10 cellular contexts compared by ENCODE assay signal in the genomic region with DNA sequence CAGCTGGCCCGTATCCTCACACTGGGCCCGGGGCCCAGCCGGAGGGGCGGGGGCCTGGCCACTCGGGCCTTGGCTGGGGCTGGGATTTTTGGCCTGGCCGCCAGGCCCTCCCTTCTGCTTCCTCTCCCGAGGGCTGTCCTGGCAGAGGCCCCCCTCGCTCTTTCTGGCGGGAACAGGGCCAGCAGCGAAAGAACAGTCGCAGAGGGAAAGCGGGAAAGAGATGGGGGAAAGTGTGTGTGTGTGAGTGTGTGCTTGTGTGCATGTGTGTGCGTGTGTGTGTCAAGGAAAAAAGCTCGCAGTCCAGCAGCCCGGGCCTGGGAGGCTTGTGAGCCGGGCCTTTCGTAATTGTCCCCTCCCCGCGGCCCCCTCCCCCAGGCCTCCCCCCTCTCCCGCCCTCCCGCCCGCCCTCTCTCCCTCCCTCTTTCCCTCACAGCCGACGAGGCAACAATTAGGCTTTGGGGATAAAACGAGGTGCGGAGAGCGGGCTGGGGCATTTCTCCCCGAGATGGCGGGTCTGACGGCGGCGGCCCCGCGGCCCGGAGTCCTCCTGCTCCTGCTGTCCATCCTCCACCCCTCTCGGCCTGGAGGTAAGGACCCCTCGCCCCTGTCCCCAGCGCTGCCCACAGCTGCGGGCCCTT. TPM values are rescaled to one million over a fixed set of nuclear protein-coding genes. Genes with fewer than 3 reads are reported as not detected.
DNase-seq lines count a peak whose midpoint lies in the region; ATAC-seq, FAIRE-seq and TF ChIP-seq lines count a peak whose summit lies in the region.
"Had no signal": no experiment of that assay in that cellular context is flagged by ENCODE, and none has a peak within 500 bp of the region (broad histone marks: within the 10 kb centered on the region; RNA-seq: fewer than 3 reads in every experiment).

A gene (plus strand): TSS at position 491 of the 638 bp plus-strand sequence. CDS start 15 bp downstream, at position 506.

- H3K9me1 ChIP-seq in endothelial cell of umbilical vein (replicated peaks; ENCODE audit: control insufficient read depth, extremely low read depth, insufficient read depth, low read length): no peaks in the 10 kb centered on the region

- H3K27me3 ChIP-seq in OCI-LY3 (ENCODE audit: low read depth, low read length) (peaks cover 43% of the 10 kb centered on the region), endothelial cell of umbilical vein (ENCODE audit: control insufficient read depth in 2 of 2, insufficient read depth in 2 of 2, low read length in 2 of 2) (peaks cover 11 to 17% of the 10 kb centered on the region in 2 experiments), thyroid gland (no peaks in the 10 kb centered on the region)

- H3K9ac ChIP-seq in OCI-LY3 (ENCODE audit: low read length) (no peak within 1 kb of the TSS), endothelial cell of umbilical vein (replicated peaks; ENCODE audit: extremely low read depth, insufficient read depth, low read length) (no peak within 1 kb of the TSS)

- H3K27ac ChIP-seq in OCI-LY3 (ENCODE audit: low read length) (no peak within 1 kb of the TSS), endothelial cell of umbilical vein (ENCODE audit: insufficient read depth, low read depth, low read length) (no peak within 1 kb of the TSS), thyroid gland (peak within 1 kb of the TSS; percentile 50 to 68 (median 53))
- H3K27ac ChIP-seq: foreskin keratinocyte had no signal

- intact Hi-C loops in endothelial cell of umbilical vein (cut with micrococcal nuclease): loop anchor here (1.0 to 5.0 kb wide), 3 partner anchors 141 to 216 kb away; no protein-coding TSS in a partner anchor
- intact Hi-C loops in thyroid gland (cut with DNase I): loop anchor here (5.0 kb wide), 1 partner anchor 161 kb away; no protein-coding TSS in a partner anchor

- H3K27ac Mint-ChIP-seq in progenitor cell of endocrine pancreas: no peak within 1 kb of the TSS

- TF ChIP-seq POLR2A in endothelial cell of umbilical vein (IDR thresholded peaks at IDR 0.05; ENCODE audit: low read depth, low read length) (no peak), thyroid gland (IDR thresholded peaks at IDR 0.05) (no peak)

- H3K36me3 ChIP-seq in OCI-LY3 (replicated peaks; ENCODE audit: low read depth, low read length): no peaks in the 10 kb centered on the region
- H3K36me3 ChIP-seq in endothelial cell of umbilical vein (ENCODE audit: control insufficient read depth in 2 of 2, extremely low read depth in 1 of 2, insufficient read depth in 2 of 2, low read length in 2 of 2): no peaks in the 10 kb centered on the region
- H3K36me3 ChIP-seq in thyroid gland: no peaks in the 10 kb centered on the region

- no peak for TF ChIP-seq CTCF in OCI-LY3 (IDR thresholded peaks at IDR 0.05; ENCODE audit: low read depth, low read length)
- TF ChIP-seq CTCF in endothelial cell of umbilical vein (IDR thresholded peaks at IDR 0.05; ENCODE audit: extremely low read depth in 1 of 2, insufficient read depth in 1 of 2, low read depth in 1 of 2, low read length in 2 of 2): no peak
- no peak for TF ChIP-seq CTCF in thyroid gland (IDR thresholded peaks at IDR 0.05)
- TF ChIP-seq CTCF in progenitor cell of endocrine pancreas (IDR thresholded peaks at IDR 0.05; ENCODE audit: unreplicated experiment): no peak

- no TSS peak for BruUV-seq in endothelial cell of umbilical vein (replicated peaks; lab: Mats Ljungman, UMichigan)

- no peak within 1 kb of the TSS for H3K4me3 Mint-ChIP-seq in progenitor cell of endocrine pancreas (ENCODE audit: low read depth)

- H3K9me3 Mint-ChIP-seq in progenitor cell of endocrine pancreas (ENCODE audit: low read depth): no peaks in the 10 kb centered on the region

- H3K4me1 Mint-ChIP-seq in progenitor cell of endocrine pancreas (ENCODE audit: low read depth): peaks cover 9% of the 10 kb centered on the region

- H3K4me3 ChIP-seq in OCI-LY3 (ENCODE audit: low read length) (no peak within 1 kb of the TSS), endothelial cell of umbilical vein (replicated peaks in 1 of 3; ENCODE audit: insufficient read depth in 1 of 3, low read depth in 1 of 3, low read length in 3 of 3) (no peak within 1 kb of the TSS), thyroid gland (replicated peaks in 1 of 3) (peak within 1 kb of the TSS in 2 of 3 donors; percentile 14 to 21)

- H3K27me3 Mint-ChIP-seq in progenitor cell of endocrine pancreas: peaks cover 49% of the 10 kb centered on the region

- FAIRE-seq in endothelial cell of umbilical vein (lab: Jason Lieb, UNC): no peak
- FAIRE-seq: HTR-8/SVneo had no signal

- CTCF ChIA-PET in endothelial cell of umbilical vein (lab: Charles Lee): interaction anchor here (1.3 to 4.8 kb wide), 14 partner anchors 10 to 171 kb away, joined by 7 to 74 read pairs (median 16); no protein-coding TSS in a partner anchor

- 0 out of 2 replicates have a peak within 1 kb of the TSS, but pooled peaks have one; percentile 15 for H3K4me2 ChIP-seq in OCI-LY3 (ENCODE audit: low read length)
- H3K4me2 ChIP-seq in endothelial cell of umbilical vein (ENCODE audit: insufficient read depth, low read length): no peak within 1 kb of the TSS

- H3K79me2 ChIP-seq in OCI-LY3 (ENCODE audit: low read length) (no peaks in the 10 kb centered on the region), endothelial cell of umbilical vein (ENCODE audit: control insufficient read depth, insufficient read depth, low read length) (no peaks in the 10 kb centered on the region)

- DNase-seq in endothelial cell of umbilical vein (ENCODE audit: low read depth, low spot score): peak; percentile 27
- DNase-seq in midbrain (lab: John Stamatoyannopoulos, UW): peak; percentile 68
- DNase-seq in thyroid gland: peak; percentile 72
- DNase-seq in epidermal melanocyte (ENCODE audit: insufficient read length, low spot score): no peak
- no peak for DNase-seq in progenitor cell of endocrine pancreas (ENCODE audit: low spot score, unreplicated experiment)
- DNase-seq: foreskin keratinocyte had no signal

- ATAC-seq in HG02884 (IDR thresholded peaks at IDR 0.05; ENCODE audit: unreplicated experiment) (no peak), HG03469 (IDR thresholded peaks at IDR 0.05; ENCODE audit: unreplicated experiment) (no peak)

- H4K20me1 ChIP-seq in OCI-LY3 (ENCODE audit: insufficient read depth, low read length) (no peaks in the 10 kb centered on the region), endothelial cell of umbilical vein (replicated peaks; ENCODE audit: control insufficient read depth, extremely low read depth, insufficient read depth, low read length) (no peaks in the 10 kb centered on the region)

- POLR2A ChIA-PET in endothelial cell of umbilical vein (lab: Charles Lee): no interaction called here

- no peaks in the 10 kb centered on the region for H3K36me3 Mint-ChIP-seq in progenitor cell of endocrine pancreas (ENCODE audit: insufficient read depth)

- H3K9me3 ChIP-seq in OCI-LY3 (ENCODE audit: insufficient read depth, low read length) (no peaks in the 10 kb centered on the region), endothelial cell of umbilical vein (replicated peaks; ENCODE audit: control insufficient read depth, insufficient read depth, low read length) (no peaks in the 10 kb centered on the region), thyroid gland (no peaks in the 10 kb centered on the region)

- 3 to 9% methylated on average over 13 to 28 of the region's 39 CpGs for WGBS in thyroid gland, 2 donors

- dilution Hi-C loops in endothelial cell of umbilical vein (cut with MboI; ENCODE audit: extremely low pct_ligation_motif_present, low sequenced_read_pairs): no loop called here

- H3K4me1 ChIP-seq in OCI-LY3 (ENCODE audit: low read length) (no peaks in the 10 kb centered on the region), endothelial cell of umbilical vein (ENCODE audit: control insufficient read depth, extremely low read depth, insufficient read depth, low read length) (peaks cover 12% of the 10 kb centered on the region), thyroid gland (peaks cover 16 to 43% of the 10 kb centered on the region in 2 donors)
- H3K4me1 ChIP-seq: foreskin keratinocyte had no signal

- H2AFZ ChIP-seq in OCI-LY3 (ENCODE audit: low read depth, low read length) (no peak within 1 kb of the TSS; the same call in 1 of the 2 replicates), endothelial cell of umbilical vein (ENCODE audit: low read depth, low read length) (no peak within 1 kb of the TSS)

TF ChIP-seq in endothelial cell of umbilical vein, 7 proteins besides CTCF, POLR2A, EP300 and RAD21:
- no peak for TF ChIP-seq FOS (IDR thresholded peaks at IDR 0.05; ENCODE audit: borderline replicate concordance, insufficient read depth, low read length)
- TF ChIP-seq GATA2 (IDR thresholded peaks at IDR 0.05; ENCODE audit: insufficient read depth, insufficient read length, low read depth, low read length): no peak
- no peak for TF ChIP-seq EZH2 (IDR thresholded peaks at IDR 0.05; ENCODE audit: borderline replicate concordance, low read depth, low read length, severe bottlenecking)
- TF ChIP-seq MYC (IDR thresholded peaks at IDR 0.05; ENCODE audit: low read depth, low read length): no peak
- no peak for TF ChIP-seq POLR2AphosphoS5 (IDR thresholded peaks at IDR 0.05; ENCODE audit: insufficient read depth, low read depth, low read length)
- no peak for TF ChIP-seq JUN (IDR thresholded peaks at IDR 0.05; ENCODE audit: borderline replicate concordance, insufficient read depth, insufficient read length, low read depth)
- TF ChIP-seq, protein P1, sequence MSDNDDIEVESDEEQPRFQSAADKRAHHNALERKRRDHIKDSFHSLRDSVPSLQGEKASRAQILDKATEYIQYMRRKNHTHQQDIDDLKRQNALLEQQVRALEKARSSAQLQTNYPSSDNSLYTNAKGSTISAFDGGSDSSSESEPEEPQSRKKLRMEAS (IDR thresholded peaks at IDR 0.05; ENCODE audit: insufficient read depth, insufficient read length): no peak

RNA-seq across cellular contexts. Expression of the gene that starts here (rescaled TPM):
- total RNA-seq in endothelial cell of umbilical vein (0.18 and 1.7 TPM in 2 replicates), thyroid gland (10 to 100 TPM; 29.0 to 65.7 (median 50.8) TPM), progenitor cell of endocrine pancreas (0.26 and 0.33 TPM in 2 replicates)
- 2.6 and 3.1 TPM in 2 replicates for polyA plus RNA-seq in endothelial cell of umbilical vein
- 1.2 and 2.4 TPM in 2 replicates for polyA plus RNA-seq in endothelial cell of umbilical vein (2011; cell fraction: cytosol; rRNA removed)
- 1.7 and 3.5 TPM in 2 replicates for polyA plus RNA-seq in endothelial cell of umbilical vein (2011; cell fraction: nucleus; rRNA removed)
- 0.10 TPM in 1 of 2 replicates, not detected in the other for polyA plus RNA-seq in endothelial cell of umbilical vein (2012)
- polyA minus RNA-seq in endothelial cell of umbilical vein: 0.98 and 1.5 TPM in 2 replicates
- polyA minus RNA-seq in endothelial cell of umbilical vein (2011; cell fraction: cytosol; rRNA and poly(A)+ RNA removed): not detected
- 1.1 and 2.1 TPM in 2 replicates for polyA minus RNA-seq in endothelial cell of umbilical vein (2011; cell fraction: nucleus; rRNA and poly(A)+ RNA removed)
- total RNA-seq: foreskin keratinocyte had no signal
- polyA plus RNA-seq: foreskin keratinocyte had no signal

Comparison
In these comparisons a context has a peak if more than half of its experiments do, and no peak if none do; other contexts are left out.
1. RNA of the gene that starts here (total RNA-seq): 29.0 to 65.7 TPM in thyroid gland; 0.18 to 1.7 TPM in endothelial cell of umbilical vein and 0.26 to 0.33 TPM in progenitor cell of endocrine pancreas; every median in the first group is over 10 times any median in the second.
2. H3K27ac ChIP-seq: peak in thyroid gland (3 of 3); none in OCI-LY3 (single experiment) and endothelial cell of umbilical vein (single experiment).
3. H3K4me3 ChIP-seq: peak in thyroid gland (2 of 3); none in OCI-LY3 (single experiment) and endothelial cell of umbilical vein (0 of 3).
4. DNase-seq: peak in endothelial cell of umbilical vein (single experiment), midbrain (single experiment) and thyroid gland (2 of 2); none in epidermal melanocyte (single experiment) and progenitor cell of endocrine pancreas (single experiment).